ENCODE assay signal across 20 cellular contexts in genomic region chr1:19547814-19548213, GRCh38.
DNase-seq lines count a peak whose midpoint lies in the region; ATAC-seq and TF ChIP-seq lines count a peak whose summit lies in the region.
"Had no signal": no experiment of that assay in that cellular context is flagged by ENCODE, and none has a peak within 500 bp of the region (broad histone marks: within the 10 kb centered on the region; RNA-seq: fewer than 3 reads in every experiment).

No MANE protein-coding gene starts in this region.

- H3K27me3 Mint-ChIP-seq in natural killer cell (ENCODE audit: low read depth in 2 of 2), result peaks cover 15 to 19% of the 10 kb centered on the region in 2 donors
- H3K27me3 Mint-ChIP-seq in natural killer cell treated with Interleukin-12 subunit alpha and Interleukin-12 subunit beta and Interleukin-15 and Interleukin-18, amount 100 ng/mL, for 72 hours, result peaks cover 14 to 22% of the 10 kb centered on the region in 2 donors
- peaks cover 2% of the 10 kb centered on the region for H3K27me3 Mint-ChIP-seq in activated T-cell treated with anti-CD3 and anti-CD28 coated beads, Interleukin-2, amount 50 U/mL, for 72 hours (ENCODE audit: low read depth)

- no peak overlapping the region for H3K27ac Mint-ChIP-seq in natural killer cell
- no peak overlapping the region for H3K27ac Mint-ChIP-seq in natural killer cell treated with Interleukin-12 subunit alpha and Interleukin-12 subunit beta and Interleukin-15 and Interleukin-18, amount 100 ng/mL, for 72 hours
- no peak overlapping the region for H3K27ac Mint-ChIP-seq in activated T-cell treated with anti-CD3 and anti-CD28 coated beads, Interleukin-2, amount 50 U/mL, for 72 hours
- H3K27ac Mint-ChIP-seq: B cell, GM23338 had no signal

- peak overlapping the region; percentile 21 for H3K4me3 Mint-ChIP-seq in natural killer cell
- no peak overlapping the region for H3K4me3 Mint-ChIP-seq in natural killer cell treated with Interleukin-12 subunit alpha and Interleukin-12 subunit beta and Interleukin-15 and Interleukin-18, amount 100 ng/mL, for 72 hours
- no peak overlapping the region for H3K4me3 Mint-ChIP-seq in activated T-cell treated with anti-CD3 and anti-CD28 coated beads, Interleukin-2, amount 50 U/mL, for 72 hours
- H3K4me3 Mint-ChIP-seq: B cell, CD14-positive monocyte, GM23338 had no signal

- no peak for TF ChIP-seq CTCF in natural killer cell (IDR thresholded peaks at IDR 0.05)

- peaks cover 29% of the 10 kb centered on the region for H3K36me3 Mint-ChIP-seq in natural killer cell
- H3K36me3 Mint-ChIP-seq in natural killer cell treated with Interleukin-12 subunit alpha and Interleukin-12 subunit beta and Interleukin-15 and Interleukin-18, amount 100 ng/mL, for 72 hours, result peaks cover 17% of the 10 kb centered on the region
- H3K36me3 Mint-ChIP-seq in activated T-cell treated with anti-CD3 and anti-CD28 coated beads, Interleukin-2, amount 50 U/mL, for 72 hours (ENCODE audit: insufficient read depth in 2 of 2), result peaks cover 6 to 7% of the 10 kb centered on the region in 2 donors
- H3K36me3 Mint-ChIP-seq: CD14-positive monocyte had no signal

- DNase-seq in natural killer cell (no peak), SW480 (ENCODE audit: low spot score) (peak; percentile 20), left colon (no peak), NCI-H2107 treated with DMSO at 0.1 percent for 48 hours (lab: John Stamatoyannopoulos, UW; ENCODE audit: unreplicated experiment) (no peak)
- no peak for DNase-seq in natural killer cell treated with Interleukin-12 subunit alpha and Interleukin-12 subunit beta and Interleukin-15 and Interleukin-18, amount 100 ng/mL, for 72 hours (ENCODE audit: low spot score)
- no peak for DNase-seq in activated T-cell treated with anti-CD3 and anti-CD28 coated beads, Interleukin-2, amount 50 U/mL, for 72 hours
- DNase-seq: KG1, NCI-H1092 treated with DMSO at 0.1 percent for 48 hours, NCI-H2107, NCI-H226, NCI-H524 treated with DMSO at 0.1 percent for 48 hours, PC-9, RPMI8226, SHP77, SW 1271 had no signal

- intact Hi-C loops in natural killer cell (cut with micrococcal nuclease) (no loop called here), left colon (cut with DNase I, micrococcal nuclease) (no loop called here)

- no peak for ATAC-seq in natural killer cell
- ATAC-seq in natural killer cell treated with Interleukin-12 subunit alpha and Interleukin-12 subunit beta and Interleukin-15 and Interleukin-18, amount 100 ng/mL, for 72 hours, result no peak
- ATAC-seq in left colon, result peak; percentile 42
- no peak for ATAC-seq in HG03520 (IDR thresholded peaks at IDR 0.05; ENCODE audit: unreplicated experiment)
- no peak for ATAC-seq in activated T-cell treated with anti-CD3 and anti-CD28 coated beads, Interleukin-2, amount 50 U/mL, for 72 hours (replicated peaks in 1 of 2)
- ATAC-seq: A549, GM23338 had no signal

- peaks cover 3 to 11% of the 10 kb centered on the region in 2 donors for H3K9me3 Mint-ChIP-seq in natural killer cell
- H3K9me3 Mint-ChIP-seq in natural killer cell treated with Interleukin-12 subunit alpha and Interleukin-12 subunit beta and Interleukin-15 and Interleukin-18, amount 100 ng/mL, for 72 hours, result peaks cover 11% of the 10 kb centered on the region
- peaks cover 5 to 7% of the 10 kb centered on the region in 2 donors for H3K9me3 Mint-ChIP-seq in activated T-cell treated with anti-CD3 and anti-CD28 coated beads, Interleukin-2, amount 50 U/mL, for 72 hours

- H3K4me1 Mint-ChIP-seq in natural killer cell, result no peaks in the 10 kb centered on the region
- H3K4me1 Mint-ChIP-seq in natural killer cell treated with Interleukin-12 subunit alpha and Interleukin-12 subunit beta and Interleukin-15 and Interleukin-18, amount 100 ng/mL, for 72 hours (ENCODE audit: low read depth in 2 of 2), result no peaks in the 10 kb centered on the region
- no peaks in the 10 kb centered on the region for H3K4me1 Mint-ChIP-seq in activated T-cell treated with anti-CD3 and anti-CD28 coated beads, Interleukin-2, amount 50 U/mL, for 72 hours (ENCODE audit: low read depth)
- H3K4me1 Mint-ChIP-seq: B cell, CD14-positive monocyte, GM23338 had no signal
